9 cellular contexts compared by ENCODE assay signal in the genomic region with DNA sequence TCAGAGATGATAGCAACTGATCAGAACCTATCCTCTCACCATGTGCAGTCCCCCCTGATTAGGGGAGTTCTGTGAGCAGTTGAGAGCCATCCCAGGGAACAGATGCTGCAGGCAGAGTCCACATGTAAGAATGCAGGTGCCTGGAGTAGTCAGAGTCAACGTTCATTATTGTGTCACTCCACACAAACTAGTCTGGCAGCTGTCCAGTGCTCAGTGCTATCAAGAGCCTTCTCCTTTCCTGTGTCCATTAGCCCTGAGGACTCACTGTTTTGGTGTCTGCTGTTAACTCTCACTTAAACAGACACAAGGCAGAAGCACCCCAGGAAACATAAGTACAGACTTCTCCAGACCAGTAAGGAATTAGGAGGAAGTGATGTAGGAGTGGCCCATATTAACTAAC.
DNase-seq lines count a peak whose midpoint lies in the region; ATAC-seq and TF ChIP-seq lines count a peak whose summit lies in the region.
"Had no signal": no experiment of that assay in that cellular context is flagged by ENCODE, and none has a peak within 500 bp of the region (broad histone marks: within the 10 kb centered on the region; RNA-seq: fewer than 3 reads in every experiment).

No MANE protein-coding gene starts in this region.

- ATAC-seq in RWPE2 (ENCODE audit: low read depth) (no peak), HG03457 (IDR thresholded peaks at IDR 0.05; ENCODE audit: unreplicated experiment) (no peak)

- peak overlapping the region; percentile 99 for H3K27ac ChIP-seq in RWPE2 (ENCODE audit: poor library complexity, severe bottlenecking)

- H3K36me3 ChIP-seq in RWPE2 (ENCODE audit: low read depth) = peaks cover 8% of the 10 kb centered on the region; the same call in 1 of the 2 replicates

- no peak for TF ChIP-seq CTCF in RWPE2 (IDR thresholded peaks at IDR 0.05; ENCODE audit: poor library complexity, severe bottlenecking)

- H3K9me3 ChIP-seq in RWPE2 (ENCODE audit: severe bottlenecking) = no peaks in the 10 kb centered on the region

- peaks cover 43% of the 10 kb centered on the region for H3K4me1 ChIP-seq in RWPE2 (ENCODE audit: insufficient read depth, poor library complexity, severe bottlenecking)

- DNase-seq in NCI-H1092 treated with DMSO at 0.1 percent for 48 hours (lab: John Stamatoyannopoulos, UW) (peak; percentile 21), NCI-H1092 (lab: John Stamatoyannopoulos, UW) (no peak), RWPE2 (ENCODE audit: low spot score) (no peak), foreskin melanocyte (peak; percentile 24), superior temporal gyrus (ENCODE audit: extremely low spot score) (peak; percentile 60), NCI-H2171 (lab: John Stamatoyannopoulos, UW) (no peak)
- no peak for DNase-seq in activated naive CD4-positive, alpha-beta T cell treated with anti-CD3 and anti-CD28 coated beads, Interleukin-2, amount 50 U/mL, for 16 hours
- DNase-seq: activated CD4-positive, alpha-beta T cell treated with anti-CD3 and anti-CD28 coated beads, Interleukin-2, amount 10 ng/mL, durations not matched to agents 7 days and 5 days had no signal

- H3K4me3 ChIP-seq in RWPE2 (ENCODE audit: severe bottlenecking) = no peak overlapping the region

- H3K27me3 ChIP-seq in RWPE2 (ENCODE audit: insufficient read depth, poor library complexity, severe bottlenecking) = no peaks in the 10 kb centered on the region

Comparison
In these comparisons a context has a peak if more than half of its experiments do, and no peak if none do; other contexts are left out.
1. DNase-seq: peak in NCI-H1092 treated with DMSO at 0.1 percent for 48 hours (single experiment), foreskin melanocyte (single experiment) and superior temporal gyrus (single experiment); none in NCI-H1092 (single experiment), RWPE2 (single experiment), NCI-H2171 (single experiment) and activated naive CD4-positive, alpha-beta T cell treated with anti-CD3 and anti-CD28 coated beads, Interleukin-2, amount 50 U/mL, for 16 hours (single experiment).